In genomic region chr1:197526736-197527371, GRCh38 we compare ENCODE assay signal across 8 cellular contexts.
DNase-seq lines count a peak whose midpoint lies in the region; ATAC-seq and TF ChIP-seq lines count a peak whose summit lies in the region.
"Had no signal": no experiment of that assay in that cellular context is flagged by ENCODE, and none has a peak within 500 bp of the region (broad histone marks: within the 10 kb centered on the region; RNA-seq: fewer than 3 reads in every experiment).

No MANE protein-coding gene starts in this region.

- DNase-seq in GM03348 (ENCODE audit: low spot score) (peak; percentile 15), KG1 (lab: John Stamatoyannopoulos, UW) (peak; percentile 37), SK-MEL-5 (ENCODE audit: low read depth, low spot score) (peak; percentile 50), foreskin keratinocyte (peak in 1 of 2 donors; percentile 9), tibial artery (no peak), HPDE6-E6E7 (ENCODE audit: extremely low spot score) (no peak)
- DNase-seq in activated naive CD4-positive, alpha-beta T cell treated with anti-CD3 and anti-CD28 coated beads, Interleukin-2, amount 50 U/mL, for 16 hours = no peak

- intact Hi-C loops in tibial artery (cut with DNase I; ENCODE audit: low total_unique reads) = loop anchor here (5.0 kb wide), 1 partner anchor 395 kb away; no protein-coding TSS in a partner anchor

- H3K9me3 ChIP-seq in tibial artery = no peaks in the 10 kb centered on the region

- TF ChIP-seq CTCF in foreskin keratinocyte (conservative IDR thresholded peaks at IDR 0.05) = peak; percentile 72
- peak; percentile 38 to 68 for TF ChIP-seq CTCF in tibial artery (IDR thresholded peaks at IDR 0.05)

- no peaks in the 10 kb centered on the region for H3K27me3 ChIP-seq in foreskin keratinocyte
- H3K27me3 ChIP-seq in tibial artery = no peaks in the 10 kb centered on the region

- no peaks in the 10 kb centered on the region for H3K36me3 ChIP-seq in tibial artery

- in situ Hi-C loops in SK-MEL-5 (cut with HindIII; ENCODE audit: low pct_unique_long_range_greater_than_20kb, low sequenced_read_pairs) = no loop called here

- no peak overlapping the region for H3K27ac ChIP-seq in foreskin keratinocyte
- no peak overlapping the region for H3K27ac ChIP-seq in tibial artery
- H3K27ac ChIP-seq: skin epidermis had no signal

- ATAC-seq in foreskin keratinocyte = no peak

- H3K4me1 ChIP-seq in foreskin keratinocyte (no peaks in the 10 kb centered on the region), tibial artery (peaks cover 0 to 7% (median 1%) of the 10 kb centered on the region in 4 donors)

- H3K4me3 ChIP-seq in tibial artery = no peak overlapping the region
- H3K4me3 ChIP-seq: skin epidermis had no signal

Comparison
In these comparisons a context has a peak if more than half of its experiments do, and no peak if none do; other contexts are left out.
1. DNase-seq: peak in GM03348 (single experiment), KG1 (single experiment) and SK-MEL-5 (single experiment); none in tibial artery (0 of 2), HPDE6-E6E7 (single experiment) and activated naive CD4-positive, alpha-beta T cell treated with anti-CD3 and anti-CD28 coated beads, Interleukin-2, amount 50 U/mL, for 16 hours (single experiment).